In the genomic region with DNA sequence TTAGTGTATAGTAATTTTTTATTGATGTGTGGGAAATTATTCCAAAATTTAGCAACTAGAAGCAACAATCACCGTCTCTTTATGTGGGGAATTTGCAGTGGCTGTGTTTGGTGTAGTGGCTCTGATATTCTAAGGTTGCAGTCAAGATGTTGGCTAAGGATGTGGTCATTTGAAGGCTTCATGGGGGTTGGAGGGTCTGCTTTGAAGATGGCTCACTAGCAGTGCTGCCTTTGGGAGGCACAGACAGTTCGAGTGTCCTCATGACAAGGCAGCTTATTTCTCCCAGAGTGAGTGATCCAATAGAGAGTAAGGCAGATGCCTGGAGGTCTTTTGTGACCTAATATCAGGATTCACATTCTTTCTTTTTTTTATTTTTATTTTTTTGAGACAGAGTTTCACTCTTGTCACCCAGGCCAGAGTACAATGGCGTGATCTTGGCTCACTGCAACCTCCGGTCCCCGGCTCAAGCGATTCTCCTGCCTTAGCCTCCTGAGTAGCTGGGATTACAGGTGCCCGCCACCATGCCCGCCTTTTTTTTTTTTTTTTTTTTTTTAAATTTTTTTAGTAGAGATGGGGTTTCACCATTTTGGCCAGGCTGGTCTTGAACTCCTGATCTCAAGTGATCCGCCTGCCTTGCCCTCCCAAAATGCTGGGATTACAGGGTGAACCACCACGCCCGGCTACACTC, we compare ENCODE assay signal across 1 cellular context.
TF ChIP-seq lines count a peak whose summit lies in the region.

No MANE protein-coding gene starts in this region.

TF ChIP-seq in GM23338, 12 proteins besides CTCF, POLR2A, EP300 and RAD21:
- TF ChIP-seq POLR2AphosphoS5 (IDR thresholded peaks at IDR 0.05; ENCODE audit: low read depth): no peak
- TF ChIP-seq EZH2phosphoT487 (IDR thresholded peaks at IDR 0.05; ENCODE audit: unreplicated experiment): no peak
- TF ChIP-seq ZNF114 (CRISPR knock-in tag; IDR thresholded peaks at IDR 0.05): no peak
- TF ChIP-seq, protein P1, sequence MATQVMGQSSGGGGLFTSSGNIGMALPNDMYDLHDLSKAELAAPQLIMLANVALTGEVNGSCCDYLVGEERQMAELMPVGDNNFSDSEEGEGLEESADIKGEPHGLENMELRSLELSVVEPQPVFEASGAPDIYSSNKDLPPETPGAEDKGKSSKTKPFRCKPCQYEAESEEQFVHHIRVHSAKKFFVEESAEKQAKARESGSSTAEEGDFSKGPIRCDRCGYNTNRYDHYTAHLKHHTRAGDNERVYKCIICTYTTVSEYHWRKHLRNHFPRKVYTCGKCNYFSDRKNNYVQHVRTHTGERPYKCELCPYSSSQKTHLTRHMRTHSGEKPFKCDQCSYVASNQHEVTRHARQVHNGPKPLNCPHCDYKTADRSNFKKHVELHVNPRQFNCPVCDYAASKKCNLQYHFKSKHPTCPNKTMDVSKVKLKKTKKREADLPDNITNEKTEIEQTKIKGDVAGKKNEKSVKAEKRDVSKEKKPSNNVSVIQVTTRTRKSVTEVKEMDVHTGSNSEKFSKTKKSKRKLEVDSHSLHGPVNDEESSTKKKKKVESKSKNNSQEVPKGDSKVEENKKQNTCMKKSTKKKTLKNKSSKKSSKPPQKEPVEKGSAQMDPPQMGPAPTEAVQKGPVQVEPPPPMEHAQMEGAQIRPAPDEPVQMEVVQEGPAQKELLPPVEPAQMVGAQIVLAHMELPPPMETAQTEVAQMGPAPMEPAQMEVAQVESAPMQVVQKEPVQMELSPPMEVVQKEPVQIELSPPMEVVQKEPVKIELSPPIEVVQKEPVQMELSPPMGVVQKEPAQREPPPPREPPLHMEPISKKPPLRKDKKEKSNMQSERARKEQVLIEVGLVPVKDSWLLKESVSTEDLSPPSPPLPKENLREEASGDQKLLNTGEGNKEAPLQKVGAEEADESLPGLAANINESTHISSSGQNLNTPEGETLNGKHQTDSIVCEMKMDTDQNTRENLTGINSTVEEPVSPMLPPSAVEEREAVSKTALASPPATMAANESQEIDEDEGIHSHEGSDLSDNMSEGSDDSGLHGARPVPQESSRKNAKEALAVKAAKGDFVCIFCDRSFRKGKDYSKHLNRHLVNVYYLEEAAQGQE (IDR thresholded peaks at IDR 0.05; ENCODE audit: unreplicated experiment): no peak
- TF ChIP-seq EZH2 (IDR thresholded peaks at IDR 0.05; ENCODE audit: low read depth, unreplicated experiment): no peak
- TF ChIP-seq CREB1 (CRISPR knock-in tag; IDR thresholded peaks at IDR 0.05; ENCODE audit: low read depth): no peak
- TF ChIP-seq NANOG (IDR thresholded peaks at IDR 0.05; ENCODE audit: borderline replicate concordance): no peak
- TF ChIP-seq, protein P2, sequence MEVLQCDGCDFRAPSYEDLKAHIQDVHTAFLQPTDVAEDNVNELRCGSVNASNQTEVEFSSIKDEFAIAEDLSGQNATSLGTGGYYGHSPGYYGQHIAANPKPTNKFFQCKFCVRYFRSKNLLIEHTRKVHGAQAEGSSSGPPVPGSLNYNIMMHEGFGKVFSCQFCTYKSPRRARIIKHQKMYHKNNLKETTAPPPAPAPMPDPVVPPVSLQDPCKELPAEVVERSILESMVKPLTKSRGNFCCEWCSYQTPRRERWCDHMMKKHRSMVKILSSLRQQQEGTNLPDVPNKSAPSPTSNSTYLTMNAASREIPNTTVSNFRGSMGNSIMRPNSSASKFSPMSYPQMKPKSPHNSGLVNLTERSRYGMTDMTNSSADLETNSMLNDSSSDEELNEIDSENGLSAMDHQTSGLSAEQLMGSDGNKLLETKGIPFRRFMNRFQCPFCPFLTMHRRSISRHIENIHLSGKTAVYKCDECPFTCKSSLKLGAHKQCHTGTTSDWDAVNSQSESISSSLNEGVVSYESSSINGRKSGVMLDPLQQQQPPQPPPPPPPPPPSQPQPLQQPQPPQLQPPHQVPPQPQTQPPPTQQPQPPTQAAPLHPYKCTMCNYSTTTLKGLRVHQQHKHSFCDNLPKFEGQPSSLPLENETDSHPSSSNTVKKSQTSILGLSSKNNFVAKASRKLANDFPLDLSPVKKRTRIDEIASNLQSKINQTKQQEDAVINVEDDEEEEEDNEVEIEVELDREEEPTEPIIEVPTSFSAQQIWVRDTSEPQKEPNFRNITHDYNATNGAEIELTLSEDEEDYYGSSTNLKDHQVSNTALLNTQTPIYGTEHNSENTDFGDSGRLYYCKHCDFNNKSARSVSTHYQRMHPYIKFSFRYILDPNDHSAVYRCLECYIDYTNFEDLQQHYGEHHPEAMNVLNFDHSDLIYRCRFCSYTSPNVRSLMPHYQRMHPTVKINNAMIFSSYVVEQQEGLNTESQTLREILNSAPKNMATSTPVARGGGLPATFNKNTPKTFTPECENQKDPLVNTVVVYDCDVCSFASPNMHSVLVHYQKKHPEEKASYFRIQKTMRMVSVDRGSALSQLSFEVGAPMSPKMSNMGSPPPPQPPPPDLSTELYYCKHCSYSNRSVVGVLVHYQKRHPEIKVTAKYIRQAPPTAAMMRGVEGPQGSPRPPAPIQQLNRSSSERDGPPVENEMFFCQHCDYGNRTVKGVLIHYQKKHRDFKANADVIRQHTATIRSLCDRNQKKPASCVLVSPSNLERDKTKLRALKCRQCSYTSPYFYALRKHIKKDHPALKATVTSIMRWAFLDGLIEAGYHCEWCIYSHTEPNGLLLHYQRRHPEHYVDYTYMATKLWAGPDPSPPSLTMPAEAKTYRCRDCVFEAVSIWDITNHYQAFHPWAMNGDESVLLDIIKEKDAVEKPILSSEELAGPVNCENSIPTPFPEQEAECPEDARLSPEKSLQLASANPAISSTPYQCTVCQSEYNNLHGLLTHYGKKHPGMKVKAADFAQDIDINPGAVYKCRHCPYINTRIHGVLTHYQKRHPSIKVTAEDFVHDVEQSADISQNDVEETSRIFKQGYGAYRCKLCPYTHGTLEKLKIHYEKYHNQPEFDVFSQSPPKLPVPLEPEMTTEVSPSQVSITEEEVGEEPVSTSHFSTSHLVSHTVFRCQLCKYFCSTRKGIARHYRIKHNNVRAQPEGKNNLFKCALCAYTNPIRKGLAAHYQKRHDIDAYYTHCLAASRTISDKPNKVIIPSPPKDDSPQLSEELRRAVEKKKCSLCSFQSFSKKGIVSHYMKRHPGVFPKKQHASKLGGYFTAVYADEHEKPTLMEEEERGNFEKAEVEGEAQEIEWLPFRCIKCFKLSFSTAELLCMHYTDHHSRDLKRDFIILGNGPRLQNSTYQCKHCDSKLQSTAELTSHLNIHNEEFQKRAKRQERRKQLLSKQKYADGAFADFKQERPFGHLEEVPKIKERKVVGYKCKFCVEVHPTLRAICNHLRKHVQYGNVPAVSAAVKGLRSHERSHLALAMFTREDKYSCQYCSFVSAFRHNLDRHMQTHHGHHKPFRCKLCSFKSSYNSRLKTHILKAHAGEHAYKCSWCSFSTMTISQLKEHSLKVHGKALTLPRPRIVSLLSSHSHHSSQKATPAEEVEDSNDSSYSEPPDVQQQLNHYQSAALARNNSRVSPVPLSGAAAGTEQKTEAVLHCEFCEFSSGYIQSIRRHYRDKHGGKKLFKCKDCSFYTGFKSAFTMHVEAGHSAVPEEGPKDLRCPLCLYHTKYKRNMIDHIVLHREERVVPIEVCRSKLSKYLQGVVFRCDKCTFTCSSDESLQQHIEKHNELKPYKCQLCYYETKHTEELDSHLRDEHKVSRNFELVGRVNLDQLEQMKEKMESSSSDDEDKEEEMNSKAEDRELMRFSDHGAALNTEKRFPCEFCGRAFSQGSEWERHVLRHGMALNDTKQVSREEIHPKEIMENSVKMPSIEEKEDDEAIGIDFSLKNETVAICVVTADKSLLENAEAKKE (CRISPR knock-in tag; IDR thresholded peaks at IDR 0.05): no peak
- no peak for TF ChIP-seq STAT1 (IDR thresholded peaks at IDR 0.05; ENCODE audit: unreplicated experiment)
- TF ChIP-seq ZNF331 (CRISPR knock-in tag; IDR thresholded peaks at IDR 0.05; ENCODE audit: low read depth): no peak
- TF ChIP-seq, protein P3, sequence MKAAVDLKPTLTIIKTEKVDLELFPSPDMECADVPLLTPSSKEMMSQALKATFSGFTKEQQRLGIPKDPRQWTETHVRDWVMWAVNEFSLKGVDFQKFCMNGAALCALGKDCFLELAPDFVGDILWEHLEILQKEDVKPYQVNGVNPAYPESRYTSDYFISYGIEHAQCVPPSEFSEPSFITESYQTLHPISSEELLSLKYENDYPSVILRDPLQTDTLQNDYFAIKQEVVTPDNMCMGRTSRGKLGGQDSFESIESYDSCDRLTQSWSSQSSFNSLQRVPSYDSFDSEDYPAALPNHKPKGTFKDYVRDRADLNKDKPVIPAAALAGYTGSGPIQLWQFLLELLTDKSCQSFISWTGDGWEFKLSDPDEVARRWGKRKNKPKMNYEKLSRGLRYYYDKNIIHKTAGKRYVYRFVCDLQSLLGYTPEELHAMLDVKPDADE (IDR thresholded peaks at IDR 0.05): no peak
- TF ChIP-seq JUNB (IDR thresholded peaks at IDR 0.05; ENCODE audit: unreplicated experiment): no peak
TF ChIP-seq in GM23338: peak in this region for 0.
